ENCODE assay signal across 8 cellular contexts in the genomic region with DNA sequence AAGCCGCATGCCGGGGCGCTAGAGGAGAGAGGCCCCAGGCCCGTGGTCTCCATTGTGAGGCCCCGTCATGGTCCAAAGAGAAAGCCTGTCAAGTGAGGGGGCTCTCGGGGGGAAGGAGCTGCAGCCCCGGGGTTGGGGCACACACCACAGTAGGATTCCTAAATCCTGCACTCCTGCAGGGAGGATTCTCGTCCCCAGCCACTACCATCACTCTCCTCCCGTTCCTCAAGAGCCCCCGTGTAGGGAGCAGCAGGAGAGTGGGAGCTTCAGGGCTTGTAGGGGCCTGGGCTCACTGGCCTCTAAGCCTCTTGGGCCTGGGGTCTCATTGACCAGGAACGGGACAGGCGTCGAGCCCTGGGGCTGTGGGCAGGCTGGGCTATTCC. TPM values are rescaled to one million over a fixed set of nuclear protein-coding genes. Genes with fewer than 3 reads are reported as not detected.
A peak's percentile ranks its signal among the peaks of the same experiment; 100 is the strongest.
DNase-seq lines count a peak whose midpoint lies in the region; ATAC-seq, FAIRE-seq and TF ChIP-seq lines count a peak whose summit lies in the region.

No MANE protein-coding gene starts in this region.

- intact Hi-C loops in left ventricle myocardium inferior (cut with micrococcal nuclease): no loop called here
- intact Hi-C loops in cardiac septum (cut with DNase I): loop anchor here (1.0 kb wide), 1 partner anchor 105 kb away; a partner anchor contains a TSS
- intact Hi-C loops in mammary epithelial cell (cut with micrococcal nuclease): no loop called here

- H3K36me3 ChIP-seq in left ventricle myocardium inferior (peaks cover 11% of the 10 kb centered on the region), mammary epithelial cell (ENCODE audit: insufficient read depth, low read length) (no peaks in the 10 kb centered on the region), muscle layer of duodenum (ENCODE audit: control insufficient read depth in 1 of 2, insufficient read depth in 2 of 2, low read length in 2 of 2) (peaks cover 0 to 18% of the 10 kb centered on the region in 2 donors), small intestine (ENCODE audit: control insufficient read depth in 2 of 2, insufficient read depth in 2 of 2, low read length in 2 of 2) (no peaks in the 10 kb centered on the region)

- DNase-seq in left ventricle myocardium inferior (no peak), cardiac septum (ENCODE audit: low spot score) (no peak), mammary epithelial cell (no peak), amniotic stem cell (lab: John Stamatoyannopoulos, UW) (no peak), small intestine (no peak), GM13976 (ENCODE audit: low spot score) (no peak)

- H3K4me2 ChIP-seq in mammary epithelial cell (ENCODE audit: insufficient read depth, low read depth, low read length): peak overlapping the region; percentile 94

- H3K27ac ChIP-seq in left ventricle myocardium inferior (replicated peaks) (peak overlapping the region; percentile 89), mammary epithelial cell (ENCODE audit: insufficient read depth, low read depth, low read length) (no peak overlapping the region), muscle layer of duodenum (ENCODE audit: low read length) (peak overlapping the region; percentile 56), small intestine (ENCODE audit: low read depth in 1 of 2, low read length in 1 of 2) (peak overlapping the region in 1 of 2 donors; percentile 82)

- peak overlapping the region; percentile 92 for H2AFZ ChIP-seq in mammary epithelial cell (ENCODE audit: low read depth, low read length)

- ATAC-seq in HG02623 (IDR thresholded peaks at IDR 0.05; ENCODE audit: unreplicated experiment): no peak

- no peaks in the 10 kb centered on the region for H3K79me2 ChIP-seq in mammary epithelial cell (ENCODE audit: insufficient read depth, low read length)

- no peaks in the 10 kb centered on the region for H4K20me1 ChIP-seq in mammary epithelial cell (ENCODE audit: insufficient read depth, low read length)

- dilution Hi-C loops in mammary epithelial cell (cut with HindIII; ENCODE audit: low sequenced_read_pairs): no loop called here

- no peak for TF ChIP-seq CTCF in left ventricle myocardium inferior (IDR thresholded peaks at IDR 0.05; ENCODE audit: borderline replicate concordance)
- no peak for TF ChIP-seq CTCF in mammary epithelial cell (conservative IDR thresholded peaks at IDR 0.05 in 1 of 2, IDR thresholded peaks at IDR 0.05 in 1 of 2; ENCODE audit: extremely low read depth in 1 of 2, insufficient read depth in 1 of 2, low read depth in 1 of 2, low read length in 2 of 2)
- no peak for TF ChIP-seq CTCF in GM13976 (IDR thresholded peaks at IDR 0.05; ENCODE audit: borderline replicate concordance, control extremely low read depth, extremely low read depth, insufficient read depth, missing control alignments)

- H3K27me3 ChIP-seq in left ventricle myocardium inferior (ENCODE audit: low read depth) (no peaks in the 10 kb centered on the region), mammary epithelial cell (ENCODE audit: insufficient read depth, low read length) (no peaks in the 10 kb centered on the region), muscle layer of duodenum (ENCODE audit: low read depth, low read length) (no peaks in the 10 kb centered on the region), small intestine (ENCODE audit: control insufficient read depth in 2 of 2, insufficient read depth in 2 of 2, low read length in 2 of 2) (no peaks in the 10 kb centered on the region)

- no TSS peak for BruUV-seq in mammary epithelial cell (replicated peaks; lab: Mats Ljungman, UMichigan)

- in situ Hi-C loops in mammary epithelial cell (cut with MboI; ENCODE audit: low sequenced_read_pairs in 2 of 2) (loop anchor here (5.0 to 25.0 kb wide), 3 partner anchors 103 to 145 kb away; a partner anchor contains a TSS), GM13976 (cut with MboI; ENCODE audit: low sequenced_read_pairs, unreplicated experiment) (no loop called here)

- no peak for FAIRE-seq in small intestine (lab: Jason Lieb, UNC)

- H3K9ac ChIP-seq in mammary epithelial cell (ENCODE audit: insufficient read depth, low read length): no peak overlapping the region

- CTCF ChIA-PET in mammary epithelial cell (lab: Charles Lee; ENCODE audit: low non-redundant PET): no interaction called here

- H3K9me3 ChIP-seq in left ventricle myocardium inferior (replicated peaks) (no peaks in the 10 kb centered on the region), mammary epithelial cell (replicated peaks; ENCODE audit: insufficient read depth, low read length) (no peaks in the 10 kb centered on the region), muscle layer of duodenum (ENCODE audit: control insufficient read depth in 1 of 2, low read length in 2 of 2) (no peaks in the 10 kb centered on the region), small intestine (ENCODE audit: control insufficient read depth, low read depth) (no peaks in the 10 kb centered on the region)

- WGBS in mammary epithelial cell (ENCODE audit: low coverage, missing lambda C conversion rate): 60% methylated on average over 1 of the region's 13 CpGs
- WGBS in small intestine, 3 donors: 45 to 64% (median 47%) methylated on average over 11 to 13 of the region's 13 CpGs

- H3K4me1 ChIP-seq in left ventricle myocardium inferior (peaks cover 35% of the 10 kb centered on the region), mammary epithelial cell (ENCODE audit: insufficient read depth, low read length) (peaks cover 19% of the 10 kb centered on the region), muscle layer of duodenum (ENCODE audit: control insufficient read depth in 1 of 2, insufficient read depth in 2 of 2, low read length in 2 of 2) (peaks cover 9 to 25% of the 10 kb centered on the region in 2 donors), small intestine (ENCODE audit: control insufficient read depth in 2 of 2, insufficient read depth in 1 of 2, low read depth in 1 of 2, low read length in 1 of 2) (no peaks in the 10 kb centered on the region)

- H3K4me3 ChIP-seq in left ventricle myocardium inferior (peak overlapping the region; percentile 78), mammary epithelial cell (replicated peaks in 1 of 3; ENCODE audit: insufficient read depth in 1 of 3, low read depth in 2 of 3, low read length in 3 of 3) (no peak overlapping the region), muscle layer of duodenum (ENCODE audit: low read depth in 1 of 2, low read length in 2 of 2) (peak overlapping the region; percentile 61 to 86), small intestine (ENCODE audit: low read depth in 1 of 2, low read length in 2 of 2) (no peak overlapping the region)

RNA-seq across cellular contexts. Expression of a gene that starts 0.8 kb away (rescaled TPM):
- total RNA-seq in left ventricle myocardium inferior: 2.9 TPM
- total RNA-seq in cardiac septum: 5.6 TPM
- total RNA-seq in mammary epithelial cell: 1 to 10 TPM in 1 of 2 donors, under 1 TPM in 1; 0.75 to 1.7 TPM
- 0.80 TPM for polyA plus RNA-seq in mammary epithelial cell
- 0.62 TPM for polyA minus RNA-seq in mammary epithelial cell
- 1 to 10 TPM in 2 of 3 donors, not detected in 1; 1.9 to 3.2 TPM for polyA plus RNA-seq in small intestine

RNA-seq across cellular contexts. Expression of a gene that starts 0.9 kb away (rescaled TPM):
- total RNA-seq in left ventricle myocardium inferior: 9.6 TPM
- 8.5 TPM for total RNA-seq in cardiac septum
- 10 to 100 TPM in 1 of 2 donors, 1 to 10 TPM in 1; 6.2 to 13.4 TPM for total RNA-seq in mammary epithelial cell
- 9.3 TPM for polyA plus RNA-seq in mammary epithelial cell
- 0.98 TPM for polyA minus RNA-seq in mammary epithelial cell
- polyA plus RNA-seq in small intestine: 10 to 100 TPM in 2 of 3 donors, 1 to 10 TPM in 1; 4.1 to 13.2 (median 13.0) TPM

RNA-seq across cellular contexts. Expression of a gene that starts 6.7 kb away (rescaled TPM):
- total RNA-seq in left ventricle myocardium inferior (3.4 TPM), cardiac septum (3.4 TPM), mammary epithelial cell (under 1 TPM; 0.40 to 0.67 TPM)
- polyA plus RNA-seq in mammary epithelial cell (0.59 TPM), small intestine (1 to 10 TPM; 2.5 to 6.8 (median 3.0) TPM)
- polyA minus RNA-seq in mammary epithelial cell: 4.5 TPM

RNA-seq across cellular contexts. Expression of a gene that starts 7.4 kb away (rescaled TPM):
- 7.1 TPM for total RNA-seq in left ventricle myocardium inferior
- 9.3 TPM for total RNA-seq in cardiac septum
- 10 to 100 TPM; 15.5 to 39.8 TPM for total RNA-seq in mammary epithelial cell
- polyA plus RNA-seq in mammary epithelial cell: 34.5 TPM
- polyA minus RNA-seq in mammary epithelial cell: 53.2 TPM
- 10 to 100 TPM in 2 of 3 donors, 1 to 10 TPM in 1; 7.2 to 15.2 (median 12.2) TPM for polyA plus RNA-seq in small intestine

RNA-seq across cellular contexts. Expression of a gene that starts 22.5 kb away (rescaled TPM):
- total RNA-seq in left ventricle myocardium inferior (0.58 TPM), cardiac septum (0.40 TPM), mammary epithelial cell (1 to 10 TPM in 1 of 2 donors, not detected in 1; 2.9 TPM)
- polyA plus RNA-seq in mammary epithelial cell (0.05 TPM), small intestine (1 to 10 TPM; 2.2 to 7.6 (median 3.7) TPM)
- polyA minus RNA-seq in mammary epithelial cell: not detected

Comparison
In these comparisons a context has a peak if more than half of its experiments do, and no peak if none do; other contexts are left out.
1. H3K4me3 ChIP-seq: peak in left ventricle myocardium inferior (single experiment) and muscle layer of duodenum (2 of 2); none in mammary epithelial cell (0 of 3) and small intestine (0 of 2).